In genomic region chr6:104995989-104996617, GRCh38 we compare ENCODE assay signal across 14 cellular contexts. TPM values are rescaled to one million over a fixed set of nuclear protein-coding genes. Genes with fewer than 3 reads are reported as not detected.
A peak's percentile ranks its signal among the peaks of the same experiment; 100 is the strongest.
DNase-seq lines count a peak whose midpoint lies in the region; ATAC-seq, FAIRE-seq and TF ChIP-seq lines count a peak whose summit lies in the region.
"Had no signal": no experiment of that assay in that cellular context is flagged by ENCODE, and none has a peak within 500 bp of the region (broad histone marks: within the 10 kb centered on the region; RNA-seq: fewer than 3 reads in every experiment).

No MANE protein-coding gene starts in this region.

- no peaks in the 10 kb centered on the region for H3K23me2 ChIP-seq in H9 (ENCODE audit: insufficient read length, low read depth, low read length, poor library complexity, severe bottlenecking)

- H3K9ac ChIP-seq in H9 (ENCODE audit: extremely low read depth, insufficient read length, low read length), result no peak overlapping the region

- peak; percentile 17 for TF ChIP-seq CTCF in 22Rv1 (IDR thresholded peaks at IDR 0.05)
- TF ChIP-seq CTCF in astrocyte of the cerebellum (IDR thresholded peaks at IDR 0.05; ENCODE audit: low read depth, low read length, missing control alignments), result peak; percentile 20
- no peak for TF ChIP-seq CTCF in H9 (conservative IDR thresholded peaks at IDR 0.05)
- no peak for TF ChIP-seq CTCF in pancreas (IDR thresholded peaks at IDR 0.05)

- H4K5ac ChIP-seq in H9 (ENCODE audit: insufficient read length, low read depth, low read length), result no peak overlapping the region

- in situ Hi-C loops in astrocyte of the cerebellum (cut with HindIII; ENCODE audit: low sequenced_read_pairs), result no loop called here

- H3K36me3 ChIP-seq in pancreas, result no peaks in the 10 kb centered on the region

- no peak overlapping the region for H3T11ph ChIP-seq in H9 (ENCODE audit: low read length)

- H2BK120ac ChIP-seq in H9 (ENCODE audit: low read depth, low read length, poor library complexity, severe bottlenecking), result no peak overlapping the region

- H3K27me3 Mint-ChIP-seq in H9 (ENCODE audit: low read depth), result no peaks in the 10 kb centered on the region
- H3K27me3 Mint-ChIP-seq: progenitor cell of endocrine pancreas had no signal

- H3K9me3 ChIP-seq in H9 (ENCODE audit: control insufficient read depth, low read depth, low read length), result no peaks in the 10 kb centered on the region
- H3K9me3 ChIP-seq in pancreas, result no peaks in the 10 kb centered on the region

- no peak overlapping the region for H2BK12ac ChIP-seq in H9 (ENCODE audit: insufficient read length, low read depth, low read length)

- H3K4me3 ChIP-seq in astrocyte of the cerebellum (ENCODE audit: low read depth, low read length) (no peak overlapping the region), pancreas (no peak overlapping the region)

- H3K27ac Mint-ChIP-seq in H9, result no peak overlapping the region
- H3K27ac Mint-ChIP-seq: CD4-positive, CD25-positive, alpha-beta regulatory T cell; progenitor cell of endocrine pancreas had no signal

- FAIRE-seq in pancreas (lab: Jason Lieb, UNC), result no peak

- intact Hi-C loops in pancreas (cut with DNase I), result no loop called here

- H4K91ac ChIP-seq in H9 (ENCODE audit: insufficient read length, low read depth, low read length), result no peak overlapping the region

- H3K4ac ChIP-seq in H9 (ENCODE audit: low read depth, low read length), result no peak overlapping the region

- peaks cover 1 to 8% of the 10 kb centered on the region in 2 experiments for H3K4me1 Mint-ChIP-seq in H9
- H3K4me1 Mint-ChIP-seq: CD4-positive, CD25-positive, alpha-beta regulatory T cell had no signal

- H3K9me3 Mint-ChIP-seq in H9, result peaks cover 8 to 16% of the 10 kb centered on the region in 2 experiments

- no peak overlapping the region for H2AK5ac ChIP-seq in H9 (ENCODE audit: insufficient read length, low read length)

- H3K27me3 ChIP-seq in H9 (ENCODE audit: insufficient read depth, low read length) (no peaks in the 10 kb centered on the region), pancreas (no peaks in the 10 kb centered on the region)

- peaks cover 4% of the 10 kb centered on the region; the same call in 1 of the 2 replicates for H3K79me2 ChIP-seq in H9 (ENCODE audit: insufficient read depth, low read length)

- H3K4me2 ChIP-seq in H9 (ENCODE audit: insufficient read depth, insufficient read length, low read length), result no peak overlapping the region

- no peak overlapping the region for H4K8ac ChIP-seq in H9 (replicated peaks; ENCODE audit: insufficient read length, low read depth, low read length)

- H3K4me1 ChIP-seq in H9 (ENCODE audit: insufficient read depth, low read length), result no peaks in the 10 kb centered on the region; the same call in 1 of the 2 replicates
- no peaks in the 10 kb centered on the region for H3K4me1 ChIP-seq in pancreas

- H3K36me3 Mint-ChIP-seq in H9 (ENCODE audit: insufficient read depth in 1 of 3, low read depth in 3 of 3), result peaks cover 15 to 24% (median 22%) of the 10 kb centered on the region in 3 experiments
- H3K36me3 Mint-ChIP-seq: CD4-positive, CD25-positive, alpha-beta regulatory T cell had no signal

- WGBS in H9 (ENCODE audit: extremely low coverage, insufficient read length, low lambda C conversion rate), result no CpG with 5 or more reads among the region's 2 CpGs
- WGBS in pancreas, 2 donors, result 85 to 87% methylated on average over 2 of the region's 2 CpGs

- no peak overlapping the region for H2BK20ac ChIP-seq in H9 (ENCODE audit: low read depth, low read length, poor library complexity, severe bottlenecking)

- no peak overlapping the region for H3K18ac ChIP-seq in H9 (ENCODE audit: insufficient read length, low read depth, low read length)

- ATAC-seq in pancreas (no peak), HG03460 (IDR thresholded peaks at IDR 0.05; ENCODE audit: unreplicated experiment) (no peak)
- ATAC-seq: stimulated activated naive CD8-positive, alpha-beta T cell treated with anti-CD3 and anti-CD28 coated beads, Interleukin-15, Interleukin-2, amounts not matched to agents 100 U/mL and 50 U/mL, for 24 hours had no signal

- H3K23ac ChIP-seq in H9 (ENCODE audit: insufficient read length, low read depth, low read length), result no peak overlapping the region

- no peak overlapping the region for H2BK15ac ChIP-seq in H9 (ENCODE audit: low read depth, low read length)

- no peak overlapping the region for H2AFZ ChIP-seq in H9 (ENCODE audit: low read length)

- DNase-seq in HT1080 (ENCODE audit: low read depth) (peak; percentile 5), astrocyte of the cerebellum (ENCODE audit: low read depth) (peak; percentile 19), iris pigment epithelial cell (ENCODE audit: low read depth) (peak; percentile 84), GM19240 (ENCODE audit: insufficient read length, low spot score) (no peak), H9 (no peak), pancreas (no peak)
- DNase-seq: CD4-positive, CD25-positive, alpha-beta regulatory T cell; stimulated activated naive CD8-positive, alpha-beta T cell treated with anti-CD3 and anti-CD28 coated beads, Interleukin-15, Interleukin-2, amounts not matched to agents 100 U/mL and 50 U/mL, for 24 hours had no signal

- H3K4me3 Mint-ChIP-seq in H9, result no peak overlapping the region
- H3K4me3 Mint-ChIP-seq: CD4-positive, CD25-positive, alpha-beta regulatory T cell had no signal

- H3K79me1 ChIP-seq in H9 (ENCODE audit: insufficient read depth, low read depth, low read length, poor library complexity, severe bottlenecking), result peaks cover 17% of the 10 kb centered on the region

- H4K20me1 ChIP-seq in H9 (ENCODE audit: control insufficient read depth, insufficient read depth, insufficient read length), result no peaks in the 10 kb centered on the region

- H3K27ac ChIP-seq in 22Rv1 (no peak overlapping the region), H9 (ENCODE audit: insufficient read length, low read depth, low read length) (no peak overlapping the region), pancreas (no peak overlapping the region)
- H3K27ac ChIP-seq: HL-60 had no signal

- H2BK5ac ChIP-seq in H9 (ENCODE audit: insufficient read length, low read length), result no peak overlapping the region

- H3K56ac ChIP-seq in H9 (ENCODE audit: insufficient read length, low read depth, low read length), result no peak overlapping the region

- H3K14ac ChIP-seq in H9 (ENCODE audit: insufficient read depth, low read length), result no peak overlapping the region

RNA-seq across cellular contexts. Expression of gene LIN28B, which starts 39.2 kb away (rescaled TPM):
- 2.3 and 2.5 TPM in 2 replicates for total RNA-seq in HT1080 (2014; rRNA removed; shearing (Covaris generic))
- 1.5 and 1.7 TPM in 2 replicates for polyA plus RNA-seq in HT1080 (2015; cell fraction: cytosol; rRNA removed)
- polyA plus RNA-seq in HT1080 (2015; cell fraction: nucleus; rRNA removed), result 1.8 and 2.2 TPM in 2 replicates
- total RNA-seq in H9 (2021), result 109 and 110 TPM in 2 replicates
- under 1 TPM in 1 of 6 donors, not detected in 5; 0.22 TPM for total RNA-seq in pancreas
- not detected for polyA plus RNA-seq in pancreas
- total RNA-seq: activated CD8-positive, alpha-beta memory T cell treated with anti-CD3 and anti-CD28 coated beads for 36 hours; CD4-positive, CD25-positive, alpha-beta regulatory T cell; epithelial cell of proximal tubule had no signal
- polyA plus RNA-seq: CD4-positive, CD25-positive, alpha-beta regulatory T cell had no signal

Comparison
In these comparisons a context has a peak if more than half of its experiments do, and no peak if none do; other contexts are left out.
1. CTCF ChIP-seq: peak in 22Rv1 (single experiment) and astrocyte of the cerebellum (single experiment); none in H9 (single experiment) and pancreas (0 of 4).
2. DNase-seq: peak in HT1080 (single experiment), astrocyte of the cerebellum (single experiment) and iris pigment epithelial cell (single experiment); none in GM19240 (single experiment), H9 (single experiment) and pancreas (0 of 6).
3. RNA of gene LIN28B, which starts 39.2 kb away (total RNA-seq): 109 to 110 TPM in H9; 2.3 to 2.5 TPM in HT1080 and 0.22 TPM in pancreas; every median in the first group is over 10 times any median in the second.